ENCODE assay signal across 8 cellular contexts in genomic region chr11:108199446-108200321, GRCh38. TPM values are rescaled to one million over a fixed set of nuclear protein-coding genes. Genes with fewer than 3 reads are reported as not detected.
DNase-seq lines count a peak whose midpoint lies in the region; FAIRE-seq and TF ChIP-seq lines count a peak whose summit lies in the region.

No MANE protein-coding gene starts in this region.

- H3K4me1 ChIP-seq in neutrophil (ENCODE audit: control insufficient read depth in 1 of 2, insufficient read depth in 1 of 2, low read depth in 1 of 2, low read length in 1 of 2): peaks cover 28 to 33% of the 10 kb centered on the region in 2 experiments
- H3K4me1 ChIP-seq in Karpas-422 (ENCODE audit: low read length): peaks cover 66% of the 10 kb centered on the region

- POLR2A ChIA-PET in HEK293T (lab: Yijun Ruan, JAX): no interaction called here

- TF ChIP-seq POLR2A in GM12891 (IDR thresholded peaks at IDR 0.05; ENCODE audit: low read depth, low read length): peak; percentile 66

- H3K4me3 ChIP-seq in H7 (ENCODE audit: insufficient read depth, low read depth, low read length) (no peak overlapping the region), astrocyte of the spinal cord (ENCODE audit: low read depth, low read length) (no peak overlapping the region), neutrophil (ENCODE audit: low read depth in 1 of 2, low read length in 1 of 2) (peak overlapping the region; percentile 10 to 33), Karpas-422 (ENCODE audit: low read length) (no peak overlapping the region)

- DNase-seq in GM12891 (ENCODE audit: insufficient read length, low spot score) (no peak), H7 (peak; percentile 36), NOMO-1 treated with dmso at 0.1 percent for 144 hours (lab: John Stamatoyannopoulos, UW; ENCODE audit: unreplicated experiment) (peak; percentile 49), astrocyte of the spinal cord (ENCODE audit: low read depth, low spot score) (peak; percentile 56), HEK293T (ENCODE audit: extremely low spot score) (no peak), T1000 (lab: John Stamatoyannopoulos, UW) (no peak), Karpas-422 (no peak)

- in situ Hi-C loops in astrocyte of the spinal cord (cut with HindIII; ENCODE audit: low sequenced_read_pairs): no loop called here

- TF ChIP-seq CTCF in astrocyte of the spinal cord (IDR thresholded peaks at IDR 0.05; ENCODE audit: low read depth, low read length): no peak
- peak; percentile 12 for TF ChIP-seq CTCF in neutrophil (IDR thresholded peaks at IDR 0.05)

- no peaks in the 10 kb centered on the region for H3K9me2 ChIP-seq in Karpas-422 (replicated peaks; ENCODE audit: insufficient read depth, low read length)

- peaks cover 99% of the 10 kb centered on the region for H3K79me2 ChIP-seq in Karpas-422 (ENCODE audit: low read length)

- H3K4me2 ChIP-seq in Karpas-422 (ENCODE audit: low read depth, low read length, poor library complexity, severe bottlenecking): no peak overlapping the region

- H3K9ac ChIP-seq in Karpas-422 (ENCODE audit: low read length): no peak overlapping the region

- H4K20me1 ChIP-seq in Karpas-422 (ENCODE audit: insufficient read depth, low read depth, low read length): peaks cover 9% of the 10 kb centered on the region; the same call in 1 of the 2 replicates

- no peak overlapping the region for H2AFZ ChIP-seq in Karpas-422 (ENCODE audit: low read length)

- CTCF ChIA-PET in HEK293T (lab: Yijun Ruan, JAX): no interaction called here

- H3K27ac ChIP-seq in neutrophil (peak overlapping the region; percentile 92), Karpas-422 (ENCODE audit: low read length) (no peak overlapping the region)

- FAIRE-seq in GM12891 (lab: Jason Lieb, UNC): peak; percentile 91

- H3K36me3 ChIP-seq in H7 (replicated peaks; ENCODE audit: control insufficient read depth, insufficient read depth, low read length): peaks cover 7% of the 10 kb centered on the region
- peaks cover 16% of the 10 kb centered on the region for H3K36me3 ChIP-seq in neutrophil
- H3K36me3 ChIP-seq in Karpas-422 (ENCODE audit: insufficient read depth, low read length): peaks cover 88% of the 10 kb centered on the region

- no peaks in the 10 kb centered on the region for H3K27me3 ChIP-seq in H7 (ENCODE audit: control insufficient read depth, insufficient read depth, low read length)
- H3K27me3 ChIP-seq in neutrophil: no peaks in the 10 kb centered on the region
- H3K27me3 ChIP-seq in Karpas-422 (ENCODE audit: low read length): no peaks in the 10 kb centered on the region

- H3K9me3 ChIP-seq in neutrophil (no peaks in the 10 kb centered on the region), Karpas-422 (ENCODE audit: low read length) (peaks cover 8% of the 10 kb centered on the region)

TF ChIP-seq in GM12891, 5 proteins besides CTCF, POLR2A, EP300 and RAD21:
- no peak for TF ChIP-seq TAF1 (IDR thresholded peaks at IDR 0.05; ENCODE audit: low read depth, low read length)
- TF ChIP-seq PAX5 (IDR thresholded peaks at IDR 0.05; ENCODE audit: insufficient read depth, low read length, severe bottlenecking): no peak
- TF ChIP-seq POLR2AphosphoS5 (IDR thresholded peaks at IDR 0.05; ENCODE audit: low read depth, low read length): no peak
- peak; percentile 37 for TF ChIP-seq POU2F2 (IDR thresholded peaks at IDR 0.05; ENCODE audit: low read depth, low read length)
- TF ChIP-seq SPI1 (IDR thresholded peaks at IDR 0.05; ENCODE audit: low read depth, low read length): 0 out of 2 replicates have a peak, but pooled peaks have one; percentile 13

TF ChIP-seq in HEK293T, 16 proteins besides CTCF, POLR2A, EP300 and RAD21:
- TF ChIP-seq FOXK2 (IDR thresholded peaks at IDR 0.05) (no peak), L3MBTL2 (conservative IDR thresholded peaks at IDR 0.05) (no peak), SP1 (IDR thresholded peaks at IDR 0.05) (no peak), TARDBP (IDR thresholded peaks at IDR 0.05) (no peak), LEF1 (IDR thresholded peaks at IDR 0.05; ENCODE audit: borderline replicate concordance) (no peak), ARNT (IDR thresholded peaks at IDR 0.05) (no peak), FOXM1 (IDR thresholded peaks at IDR 0.05; ENCODE audit: borderline replicate concordance) (no peak), ELF4 (IDR thresholded peaks at IDR 0.05) (no peak), PKNOX1 (IDR thresholded peaks at IDR 0.05) (no peak), HDGF (IDR thresholded peaks at IDR 0.05; ENCODE audit: borderline replicate concordance) (no peak), ZNF384 (IDR thresholded peaks at IDR 0.05) (no peak), FOXA1 (IDR thresholded peaks at IDR 0.05) (no peak), SUZ12 (IDR thresholded peaks at IDR 0.05) (no peak), BHLHE40 (IDR thresholded peaks at IDR 0.05; ENCODE audit: borderline replicate concordance) (no peak), NFRKB (IDR thresholded peaks at IDR 0.05) (no peak), CTBP1 (IDR thresholded peaks at IDR 0.05; ENCODE audit: borderline replicate concordance) (no peak)
TF ChIP-seq in HEK293T: peak in this region for 0.

RNA-seq across cellular contexts. Expression of gene NPAT, which starts 22.8 kb away (rescaled TPM):
- polyA plus RNA-seq in GM12891 (2012; ENCODE audit: low read depth, missing spikeins): 7.3 TPM
- 14.1 and 18.8 TPM in 2 replicates for total RNA-seq in H7 (2014; rRNA removed; shearing (Covaris generic))
- 42.5 and 77.1 TPM in 2 replicates for total RNA-seq in Karpas-422 (2014; rRNA removed; shearing (Covaris generic); ENCODE audit: low replicate concordance)

RNA-seq across cellular contexts. Expression of gene ATM, which starts 23.2 kb away (rescaled TPM):
- polyA plus RNA-seq in GM12891 (2012; ENCODE audit: low read depth, missing spikeins): 25.7 TPM
- total RNA-seq in H7 (2014; rRNA removed; shearing (Covaris generic)): 17.7 and 28.0 TPM in 2 replicates
- total RNA-seq in Karpas-422 (2014; rRNA removed; shearing (Covaris generic); ENCODE audit: low replicate concordance): 414 and 529 TPM in 2 replicates

Comparison
In these comparisons a context has a peak if more than half of its experiments do, and no peak if none do; other contexts are left out.
1. DNase-seq: peak in H7 (single experiment), NOMO-1 treated with dmso at 0.1 percent for 144 hours (single experiment) and astrocyte of the spinal cord (single experiment); none in GM12891 (single experiment), HEK293T (single experiment), T1000 (single experiment) and Karpas-422 (single experiment).
2. H3K4me3 ChIP-seq: peak in neutrophil (2 of 2); none in H7 (single experiment), astrocyte of the spinal cord (single experiment) and Karpas-422 (single experiment).
3. RNA of gene ATM, which starts 23.2 kb away (total RNA-seq): 414 to 529 TPM in Karpas-422; 17.7 to 28.0 TPM in H7; every median in the first group is over 10 times any median in the second.